ENCODE assay signal across 8 cellular contexts in the genomic region with DNA sequence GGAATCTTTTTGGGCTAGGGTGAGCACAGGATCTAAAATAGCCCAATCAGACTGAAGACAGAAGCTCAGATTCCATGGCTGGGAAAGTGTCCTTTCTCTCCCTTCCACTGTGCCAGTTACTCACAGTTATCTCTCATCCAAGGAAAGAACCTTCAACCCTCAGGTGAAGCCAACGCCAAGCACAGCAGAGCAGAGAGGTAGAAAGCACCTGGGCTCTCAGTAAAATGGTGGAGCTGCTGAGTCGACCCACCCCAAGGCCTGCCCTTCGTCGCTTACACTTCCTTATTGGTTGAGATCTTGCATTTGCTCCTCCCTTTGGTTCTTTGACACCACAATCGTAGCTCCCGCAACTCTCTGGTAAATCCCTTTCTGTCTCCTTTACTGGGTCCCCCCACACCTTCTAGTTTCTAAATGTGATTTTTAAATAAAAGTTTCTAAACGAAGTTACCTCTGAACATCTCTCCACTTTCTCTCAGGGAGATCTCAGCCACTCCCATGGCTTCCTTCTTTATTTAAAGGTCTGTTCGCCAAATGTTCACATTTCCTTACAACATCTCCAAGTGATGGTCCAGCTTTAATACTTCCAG. TPM values are rescaled to one million over a fixed set of nuclear protein-coding genes. Genes with fewer than 3 reads are reported as not detected.
DNase-seq lines count a peak whose midpoint lies in the region; ATAC-seq, FAIRE-seq and TF ChIP-seq lines count a peak whose summit lies in the region.

No MANE protein-coding gene starts in this region.

- no peak for FAIRE-seq in GM12891 (lab: Jason Lieb, UNC)

- TF ChIP-seq POLR2A in GM12891 (IDR thresholded peaks at IDR 0.05; ENCODE audit: low read depth, low read length), result no peak

- peaks cover 37 to 56% of the 10 kb centered on the region in 2 donors for H3K4me1 ChIP-seq in duodenal mucosa (ENCODE audit: control insufficient read depth in 1 of 2, insufficient read depth in 2 of 2, low read length in 2 of 2)

- DNase-seq in GM12891 (ENCODE audit: insufficient read length, low spot score) (no peak), Kasumi-1 (lab: John Stamatoyannopoulos, UW) (peak; percentile 87 to 92), NCI-H510A treated with DMSO at 0.1 percent for 48 hours (lab: John Stamatoyannopoulos, UW) (no peak), DMS53 (lab: John Stamatoyannopoulos, UW) (no peak), NCI-H1436 treated with DMSO at 0.1 percent for 48 hours (lab: John Stamatoyannopoulos, UW) (no peak), dermis blood vessel endothelial cell (no peak)

- H3K36me3 ChIP-seq in duodenal mucosa (ENCODE audit: control insufficient read depth in 1 of 2, insufficient read depth in 2 of 2, low read length in 2 of 2), result no peaks in the 10 kb centered on the region

- ATAC-seq in GM21526 (IDR thresholded peaks at IDR 0.05; ENCODE audit: low FRiP score, unreplicated experiment), result peak; percentile 94

- no peak overlapping the region for H3K27ac ChIP-seq in duodenal mucosa (ENCODE audit: low read depth, low read length)

- no peaks in the 10 kb centered on the region for H3K27me3 ChIP-seq in duodenal mucosa (ENCODE audit: control insufficient read depth in 1 of 2, insufficient read depth in 2 of 2, low read length in 2 of 2)

- peak overlapping the region; percentile 33 to 41 for H3K4me3 ChIP-seq in duodenal mucosa (ENCODE audit: low read depth in 1 of 2, low read length in 2 of 2)

- peak overlapping the region in 1 of 2 donors; percentile 3 for H3K9ac ChIP-seq in duodenal mucosa (ENCODE audit: low read depth in 1 of 2, low read length in 2 of 2)

- no peaks in the 10 kb centered on the region for H3K9me3 ChIP-seq in duodenal mucosa (ENCODE audit: control insufficient read depth in 1 of 2, low read length in 2 of 2)

TF ChIP-seq in GM12891, 5 proteins besides CTCF, POLR2A, EP300 and RAD21:
- TF ChIP-seq PAX5 (IDR thresholded peaks at IDR 0.05; ENCODE audit: insufficient read depth, low read length, severe bottlenecking), result no peak
- TF ChIP-seq SPI1 (IDR thresholded peaks at IDR 0.05; ENCODE audit: low read depth, low read length), result peak; percentile 30; the same call in 1 of the 2 replicates

RNA-seq across cellular contexts. Expression of a gene that starts 27.5 kb away (rescaled TPM):
- 6.1 TPM for polyA plus RNA-seq in GM12891 (2012; ENCODE audit: low read depth, missing spikeins)
- total RNA-seq in dermis blood vessel endothelial cell, result 39.1 and 65.2 TPM in 2 replicates

Comparison
In these comparisons a context has a peak if more than half of its experiments do, and no peak if none do; other contexts are left out.
1. DNase-seq: peak in Kasumi-1 (2 of 2); none in GM12891 (single experiment), NCI-H510A treated with DMSO at 0.1 percent for 48 hours (single experiment), DMS53 (single experiment), NCI-H1436 treated with DMSO at 0.1 percent for 48 hours (single experiment) and dermis blood vessel endothelial cell (single experiment).